ENCODE assay signal across 8 cellular contexts in genomic region chr9:91727316-91727861, GRCh38.
DNase-seq lines count a peak whose midpoint lies in the region; ATAC-seq, FAIRE-seq and TF ChIP-seq lines count a peak whose summit lies in the region.

No MANE protein-coding gene starts in this region.

- CTCF ChIA-PET in A549 (lab: Yijun Ruan, JAX): interaction anchor here (0.5 to 16.0 kb wide), 37 partner anchors 8 to 1800 kb away, joined by 3 to 155 read pairs (median 4); no protein-coding TSS in a partner anchor

- no peak for TF ChIP-seq EP300 in A549 (IDR thresholded peaks at IDR 0.05)

- POLR2A ChIA-PET in A549 (lab: Yijun Ruan, JAX): interaction anchor here (0.6 kb wide), 2 partner anchors 772 to 1268 kb away, joined by 3 to 4 read pairs; no protein-coding TSS in a partner anchor

- FAIRE-seq in A549 (lab: Jason Lieb, UNC): no peak

- DNase-seq in A549 (ENCODE audit: low read depth in 1 of 2, low spot score in 1 of 2): peak; percentile 55 to 80
- peak; percentile 59 for DNase-seq in EH (ENCODE audit: low read depth)
- peak in 1 of 2 experiments; percentile 40 for DNase-seq in HL-60 (ENCODE audit: low read depth in 1 of 2, low spot score in 1 of 2)
- peak; percentile 41 for DNase-seq in RPMI7951 (ENCODE audit: low read depth)
- peak; percentile 73 for DNase-seq in choroid plexus epithelial cell (ENCODE audit: low read depth)
- DNase-seq in lower lobe of right lung: no peak
- no peak for DNase-seq in testis

- intact Hi-C loops in lower lobe of right lung (cut with DNase I): no loop called here
- intact Hi-C loops in testis (cut with DNase I; ENCODE audit: low total_unique reads): no loop called here

- no peak overlapping the region for H3K4me2 ChIP-seq in A549

- TF ChIP-seq RAD21 in A549 (conservative IDR thresholded peaks at IDR 0.05 in 1 of 2, IDR thresholded peaks at IDR 0.05 in 1 of 2): peak; percentile 65 to 66

- H3K36me3 ChIP-seq in lower lobe of right lung (peaks cover 11% of the 10 kb centered on the region), testis (ENCODE audit: low read depth, missing control alignments) (no peaks in the 10 kb centered on the region)

- peak; percentile 92 to 97 for ATAC-seq in A549
- peak; percentile 67 to 70 for ATAC-seq in lower lobe of right lung
- ATAC-seq in HG02840 (IDR thresholded peaks at IDR 0.05; ENCODE audit: low FRiP score, unreplicated experiment): no peak

- no peak overlapping the region for H3K27ac ChIP-seq in A549
- H3K27ac ChIP-seq in HL-60 (replicated peaks): no peak overlapping the region
- no peak overlapping the region for H3K27ac ChIP-seq in lower lobe of right lung
- H3K27ac ChIP-seq in testis: no peak overlapping the region

- peak; percentile 59 for TF ChIP-seq CTCF in A549 (IDR thresholded peaks at IDR 0.05)
- peak; percentile 11 for TF ChIP-seq CTCF in HL-60 (IDR thresholded peaks at IDR 0.05; ENCODE audit: insufficient read depth, low read length)
- peak; percentile 76 for TF ChIP-seq CTCF in choroid plexus epithelial cell (conservative IDR thresholded peaks at IDR 0.05; ENCODE audit: low read depth, low read length)
- TF ChIP-seq CTCF in lower lobe of right lung (IDR thresholded peaks at IDR 0.05): peak; percentile 68
- TF ChIP-seq CTCF in testis (IDR thresholded peaks at IDR 0.05): peak; percentile 42 to 66 (median 64)

- no peaks in the 10 kb centered on the region for H3K9me3 ChIP-seq in A549
- no peaks in the 10 kb centered on the region for H3K9me3 ChIP-seq in lower lobe of right lung
- H3K9me3 ChIP-seq in testis: no peaks in the 10 kb centered on the region

- H3K4me1 ChIP-seq in A549 (0 out of 3 replicates have a peak, but pooled peaks cover 2% of the 10 kb centered on the region), lower lobe of right lung (no peaks in the 10 kb centered on the region), testis (no peaks in the 10 kb centered on the region)

- no peak for TF ChIP-seq POLR2A in A549 (IDR thresholded peaks at IDR 0.05; ENCODE audit: low read length)
- TF ChIP-seq POLR2A in testis (IDR thresholded peaks at IDR 0.05): no peak

- H3K4me3 ChIP-seq in A549 (no peak overlapping the region), HL-60 (replicated peaks; ENCODE audit: insufficient read depth, low read length) (no peak overlapping the region), choroid plexus epithelial cell (ENCODE audit: low read depth, low read length) (no peak overlapping the region), lower lobe of right lung (no peak overlapping the region), testis (no peak overlapping the region)

- no peaks in the 10 kb centered on the region for H3K27me3 ChIP-seq in HL-60 (ENCODE audit: insufficient read depth, poor library complexity, severe bottlenecking)
- H3K27me3 ChIP-seq in lower lobe of right lung (ENCODE audit: low read depth): no peaks in the 10 kb centered on the region
- H3K27me3 ChIP-seq in testis: no peaks in the 10 kb centered on the region

- 31% methylated on average over 7 of the region's 7 CpGs for WGBS in A549 (ENCODE audit: missing lambda C conversion rate)
- WGBS in testis, 2 donors: 51 to 63% methylated on average over 6 to 7 of the region's 7 CpGs

TF ChIP-seq in A549, 52 proteins besides CTCF, POLR2A, EP300 and RAD21:
- TF ChIP-seq SMC3 (IDR thresholded peaks at IDR 0.05) (peak; percentile 47; the same call in 2 of the 3 replicates), RFX5 (IDR thresholded peaks at IDR 0.05) (no peak), CBX2 (IDR thresholded peaks at IDR 0.05; ENCODE audit: borderline replicate concordance, low read depth) (no peak)

Comparison
In these comparisons a context has a peak if more than half of its experiments do, and no peak if none do; other contexts are left out.
1. DNase-seq: peak in A549 (2 of 2), EH (single experiment), RPMI7951 (single experiment) and choroid plexus epithelial cell (single experiment); none in lower lobe of right lung (single experiment) and testis (single experiment).
2. CTCF ChIP-seq: peak in every context shown above with its lines; median percentile 76 in choroid plexus epithelial cell; 68 in lower lobe of right lung; 64 in testis; 59 in A549; 11 in HL-60.